8 cellular contexts compared by ENCODE assay signal in the genomic region with DNA sequence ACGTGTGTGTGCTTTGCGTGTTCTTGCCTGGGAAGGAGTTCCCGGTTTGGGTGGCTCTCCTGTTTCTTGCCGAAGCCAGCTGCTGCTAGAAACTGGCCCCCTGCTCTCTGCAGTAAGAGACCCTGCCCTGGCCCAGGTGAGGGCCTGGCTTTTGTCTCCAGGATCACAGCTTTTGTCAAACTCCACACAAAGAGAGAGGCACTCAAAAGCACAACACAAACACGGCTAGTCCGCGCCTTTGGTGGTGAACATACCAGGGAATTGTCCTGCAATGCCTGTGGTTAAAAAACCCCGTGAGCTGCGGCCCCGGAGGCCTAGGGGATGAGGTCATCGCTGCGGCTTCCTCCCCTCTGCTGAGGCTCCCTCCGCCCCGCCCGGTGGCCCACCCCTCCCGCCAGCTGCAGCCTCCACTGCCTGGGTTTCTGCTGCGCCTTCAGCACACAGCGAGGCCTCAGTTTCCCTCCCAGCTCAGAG.
DNase-seq lines count a peak whose midpoint lies in the region; ATAC-seq, FAIRE-seq and TF ChIP-seq lines count a peak whose summit lies in the region.

No MANE protein-coding gene starts in this region.

- TF ChIP-seq CTCF in Panc1 (IDR thresholded peaks at IDR 0.05) = no peak
- no peak for TF ChIP-seq CTCF in cardiac fibroblast (IDR thresholded peaks at IDR 0.05; ENCODE audit: low read depth, low read length)
- TF ChIP-seq CTCF in HepG2 (CRISPR knock-in tag; IDR thresholded peaks at IDR 0.05) = no peak

- peaks cover 34% of the 10 kb centered on the region for H3K4me1 Mint-ChIP-seq in stimulated activated naive CD8-positive, alpha-beta T cell treated with anti-CD3 and anti-CD28 coated beads, Interleukin-15, amount 100 ng/mL, for 72 hours

- WGBS in HepG2 (ENCODE audit: low lambda C conversion rate) = 31% methylated on average over 12 of the region's 18 CpGs

- H3K4me1 ChIP-seq in Panc1 (ENCODE audit: control insufficient read depth, insufficient read depth, low read length) (peaks cover 15% of the 10 kb centered on the region), HepG2 (ENCODE audit: insufficient read depth, low read length) (peaks cover 32% of the 10 kb centered on the region)

- H3K27ac ChIP-seq in Panc1 (ENCODE audit: low read length) = no peak overlapping the region
- no peak overlapping the region for H3K27ac ChIP-seq in HepG2 (ENCODE audit: extremely low read length, insufficient read depth, low read length)

- no peak overlapping the region for H3K27ac Mint-ChIP-seq in stimulated activated naive CD8-positive, alpha-beta T cell treated with anti-CD3 and anti-CD28 coated beads, Interleukin-15, amount 100 ng/mL, for 72 hours

- H3K9ac ChIP-seq in HepG2 (ENCODE audit: insufficient read depth, low read depth, low read length) = peak overlapping the region; percentile 19

- H3K79me2 ChIP-seq in HepG2 (ENCODE audit: insufficient read depth, low read length) = no peaks in the 10 kb centered on the region

- POLR2A ChIA-PET in Panc1 (lab: Charles Lee) (no interaction called here), HepG2 (lab: Yijun Ruan, JAX) (interaction anchor here (0.7 to 3.3 kb wide), 8 partner anchors 29 to 359 kb away, joined by 3 to 27 read pairs (median 5); partner anchors contain the start of gene KCNQ1OT1)

- no peaks in the 10 kb centered on the region for H3K27me3 Mint-ChIP-seq in stimulated activated naive CD8-positive, alpha-beta T cell treated with anti-CD3 and anti-CD28 coated beads, Interleukin-15, amount 100 ng/mL, for 72 hours

- TF ChIP-seq EP300 in HepG2 (IDR thresholded peaks at IDR 0.05; ENCODE audit: low read depth in 2 of 2, low read length in 2 of 2) (no peak), HepG2 (CRISPR knock-in tag; IDR thresholded peaks at IDR 0.05; ENCODE audit: borderline replicate concordance) (peak; percentile 23; the same call in 1 of the 2 replicates)

- no peak overlapping the region for H2AFZ ChIP-seq in HepG2 (ENCODE audit: low read length)

- TF ChIP-seq POLR2A in HepG2 (IDR thresholded peaks at IDR 0.05; ENCODE audit: insufficient read depth in 1 of 2, low read depth in 2 of 2, low read length in 2 of 2) = no peak

- H4K20me1 ChIP-seq in HepG2 (ENCODE audit: insufficient read depth, low read length) = no peaks in the 10 kb centered on the region

- no TSS peak for BruUV-seq in Panc1 (replicated peaks; lab: Mats Ljungman, UMichigan)
- no TSS peak for BruUV-seq in HepG2 (replicated peaks; lab: Mats Ljungman, UMichigan)

- FAIRE-seq in HepG2 (lab: Jason Lieb, UNC) = no peak

- H3K4me3 Mint-ChIP-seq in stimulated activated naive CD8-positive, alpha-beta T cell treated with anti-CD3 and anti-CD28 coated beads, Interleukin-15, amount 100 ng/mL, for 72 hours = peak overlapping the region; percentile 77 to 88

- CTCF ChIA-PET in Panc1 (lab: Charles Lee) = interaction anchor here (0.6 to 5.5 kb wide), 8 partner anchors 20 to 397 kb away, joined by 3 to 132 read pairs (median 4); partner anchors contain the start of gene CDKN1C
- CTCF ChIA-PET in HepG2 (lab: Yijun Ruan, JAX; ENCODE audit: low intra/inter-chr PET ratio, low total read pairs) = interaction anchor here (0.9 to 3.8 kb wide), 4 partner anchors 104 to 487 kb away, joined by 3 to 148 read pairs (median 60); partner anchors contain the start of gene CDKN1C

- no peaks in the 10 kb centered on the region for H3K27me3 ChIP-seq in Panc1 (ENCODE audit: control insufficient read depth, insufficient read depth, low read length)
- H3K27me3 ChIP-seq in HepG2 (ENCODE audit: control insufficient read depth in 1 of 2, insufficient read depth in 2 of 2, low read length in 2 of 2) = peaks cover 12 to 65% of the 10 kb centered on the region in 2 experiments; a peak in 4 of 5 replicates

- H3K4me3 ChIP-seq in Panc1 (ENCODE audit: low read depth in 2 of 2, low read length in 2 of 2) (no peak overlapping the region), cardiac fibroblast (replicated peaks in 1 of 2; ENCODE audit: low read depth in 2 of 2, low read length in 2 of 2) (no peak overlapping the region), HepG2 (replicated peaks in 1 of 3; ENCODE audit: insufficient read depth in 1 of 3, low read depth in 2 of 3, low read length in 3 of 3) (peak overlapping the region in 1 of 3 experiments; percentile 29; a peak in 1 of 6 replicates)

- intact Hi-C loops in Panc1 (cut with micrococcal nuclease; ENCODE audit: unreplicated experiment) = loop anchor here (1.0 kb wide), 2 partner anchors 355 to 359 kb away; no protein-coding TSS in a partner anchor
- intact Hi-C loops in HepG2 (cut with micrococcal nuclease; ENCODE audit: unreplicated experiment) = loop anchor here (1.0 to 10.0 kb wide), 3 partner anchors 119 to 397 kb away; no protein-coding TSS in a partner anchor

- H3K36me3 ChIP-seq in Panc1 (ENCODE audit: control insufficient read depth, insufficient read depth, low read length) (no peaks in the 10 kb centered on the region), HepG2 (replicated peaks in 1 of 2; ENCODE audit: control insufficient read depth in 1 of 2, insufficient read depth in 2 of 2, low read length in 2 of 2) (no peaks in the 10 kb centered on the region)

- in situ Hi-C loops in Panc1 (cut with HindIII; ENCODE audit: low pct_unique_long_range_greater_than_20kb, low sequenced_read_pairs) (no loop called here), HepG2 (cut with HindIII; ENCODE audit: extremely low pct_ligation_motif_present, low pct_unique_long_range_greater_than_20kb) (loop anchor here (5.0 to 10.0 kb wide), 3 partner anchors 106 to 354 kb away; partner anchors contain the start of gene CDKN1C)

- H3K9me3 ChIP-seq in Panc1 (ENCODE audit: control insufficient read depth, insufficient read depth, low read depth, low read length) (no peaks in the 10 kb centered on the region), HepG2 (ENCODE audit: low read length) (no peaks in the 10 kb centered on the region)

- ATAC-seq in Panc1 (peak; percentile 59), HepG2 (peak; percentile 59), HG02571 (IDR thresholded peaks at IDR 0.05; ENCODE audit: unreplicated experiment) (no peak)
- ATAC-seq in stimulated activated naive CD8-positive, alpha-beta T cell treated with anti-CD3 and anti-CD28 coated beads, Interleukin-15, amount 100 ng/mL, for 72 hours = peak; percentile 44

- no peak for TF ChIP-seq RAD21 in HepG2 (CRISPR knock-in tag; IDR thresholded peaks at IDR 0.05)

- H3K4me2 ChIP-seq in HepG2 (ENCODE audit: low read depth, low read length) = peak overlapping the region; percentile 63

- peak; percentile 36 for DNase-seq in activated CD4-positive, alpha-beta T cell treated with anti-CD3 and anti-CD28 coated beads for 48 hours
- no peak for DNase-seq in activated CD4-positive, alpha-beta T cell treated with anti-CD3 and anti-CD28 coated beads, Interleukin-2, amount 50 U/mL, for 1 hour
- DNase-seq in Panc1 (ENCODE audit: low read depth, low spot score) (peak; percentile 24), cardiac fibroblast (ENCODE audit: low read depth in 2 of 2) (peak; percentile 91 to 92), HepG2 (ENCODE audit: low spot score) (peak; percentile 85), NCI-H1930 (lab: John Stamatoyannopoulos, UW) (no peak)
- peak; percentile 38 to 56 for DNase-seq in stimulated activated naive CD8-positive, alpha-beta T cell treated with anti-CD3 and anti-CD28 coated beads, Interleukin-15, amount 100 ng/mL, for 72 hours

- H3K9me3 Mint-ChIP-seq in stimulated activated naive CD8-positive, alpha-beta T cell treated with anti-CD3 and anti-CD28 coated beads, Interleukin-15, amount 100 ng/mL, for 72 hours = no peaks in the 10 kb centered on the region

TF ChIP-seq in HepG2, 621 proteins besides CTCF, POLR2A, EP300 and RAD21 (continues in another document):
- TF ChIP-seq MED1 (CRISPR knock-in tag; IDR thresholded peaks at IDR 0.05) (0 out of 2 replicates have a peak, but pooled peaks have one; percentile 14), JUND (CRISPR knock-in tag; IDR thresholded peaks at IDR 0.05) (peak; percentile 75), ATF7 (IDR thresholded peaks at IDR 0.05) (peak; percentile 84), ATF7 (CRISPR knock-in tag; IDR thresholded peaks at IDR 0.05) (peak; percentile 63; the same call in 1 of the 2 replicates), ZNF335 (CRISPR knock-in tag; IDR thresholded peaks at IDR 0.05) (no peak), FOSL2 (CRISPR knock-in tag; IDR thresholded peaks at IDR 0.05) (peak; percentile 85), ZNF788 (CRISPR knock-in tag; IDR thresholded peaks at IDR 0.05; ENCODE audit: borderline replicate concordance) (peak; percentile 40; the same call in 1 of the 2 replicates), RXRA (CRISPR knock-in tag; IDR thresholded peaks at IDR 0.05) (peak; percentile 49; the same call in 1 of the 2 replicates), FIP1L1 (IDR thresholded peaks at IDR 0.05; ENCODE audit: borderline replicate concordance, insufficient read depth, low read depth, low read length) (no peak), ZNF3 (CRISPR knock-in tag; IDR thresholded peaks at IDR 0.05) (no peak), ZNF143 (CRISPR knock-in tag; IDR thresholded peaks at IDR 0.05) (peak; percentile 42; the same call in 1 of the 2 replicates), ZNF749 (CRISPR knock-in tag; IDR thresholded peaks at IDR 0.05; ENCODE audit: borderline replicate concordance) (0 out of 2 replicates have a peak, but pooled peaks have one; percentile 31), ZBTB7B (CRISPR knock-in tag; IDR thresholded peaks at IDR 0.05) (peak; percentile 59; the same call in 1 of the 2 replicates), ERF (CRISPR knock-in tag; IDR thresholded peaks at IDR 0.05) (peak; percentile 45; the same call in 1 of the 2 replicates), ZFP36 (IDR thresholded peaks at IDR 0.05; ENCODE audit: borderline replicate concordance, low read depth, low read length, partially characterized antibody) (no peak), HOXA3 (CRISPR knock-in tag; IDR thresholded peaks at IDR 0.05) (peak; percentile 37; the same call in 1 of the 2 replicates)
- TF ChIP-seq, protein P1, sequence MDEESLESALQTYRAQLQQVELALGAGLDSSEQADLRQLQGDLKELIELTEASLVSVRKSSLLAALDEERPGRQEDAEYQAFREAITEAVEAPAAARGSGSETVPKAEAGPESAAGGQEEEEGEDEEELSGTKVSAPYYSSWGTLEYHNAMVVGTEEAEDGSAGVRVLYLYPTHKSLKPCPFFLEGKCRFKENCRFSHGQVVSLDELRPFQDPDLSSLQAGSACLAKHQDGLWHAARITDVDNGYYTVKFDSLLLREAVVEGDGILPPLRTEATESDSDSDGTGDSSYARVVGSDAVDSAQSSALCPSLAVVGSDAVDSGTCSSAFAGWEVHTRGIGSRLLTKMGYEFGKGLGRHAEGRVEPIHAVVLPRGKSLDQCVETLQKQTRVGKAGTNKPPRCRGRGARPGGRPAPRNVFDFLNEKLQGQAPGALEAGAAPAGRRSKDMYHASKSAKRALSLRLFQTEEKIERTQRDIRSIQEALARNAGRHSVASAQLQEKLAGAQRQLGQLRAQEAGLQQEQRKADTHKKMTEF (CRISPR knock-in tag; IDR thresholded peaks at IDR 0.05) = peak; percentile 34; the same call in 1 of the 2 replicates

Comparison
In these comparisons a context has a peak if more than half of its experiments do, and no peak if none do; other contexts are left out.
1. DNase-seq: peak in activated CD4-positive, alpha-beta T cell treated with anti-CD3 and anti-CD28 coated beads for 48 hours (single experiment), Panc1 (single experiment), cardiac fibroblast (2 of 2), HepG2 (single experiment) and stimulated activated naive CD8-positive, alpha-beta T cell treated with anti-CD3 and anti-CD28 coated beads, Interleukin-15, amount 100 ng/mL, for 72 hours (2 of 2); none in activated CD4-positive, alpha-beta T cell treated with anti-CD3 and anti-CD28 coated beads, Interleukin-2, amount 50 U/mL, for 1 hour (single experiment) and NCI-H1930 (0 of 2).